ENCODE assay signal across 7 cellular contexts in genomic region chrX:19554786-19555185, GRCh38.
DNase-seq lines count a peak whose midpoint lies in the region; ATAC-seq and TF ChIP-seq lines count a peak whose summit lies in the region.

No MANE protein-coding gene starts in this region.

- peaks cover 16% of the 10 kb centered on the region for H3K4me1 Mint-ChIP-seq in activated naive CD8-positive, alpha-beta T cell (ENCODE audit: low read depth)

- peak overlapping the region; percentile 83 for H3K27ac Mint-ChIP-seq in activated naive CD8-positive, alpha-beta T cell

- H3K9me3 Mint-ChIP-seq in activated naive CD8-positive, alpha-beta T cell (ENCODE audit: low read depth) = no peaks in the 10 kb centered on the region

- peak overlapping the region; percentile 12 for H3K27ac ChIP-seq in HL-60 (replicated peaks)

- DNase-seq in HL-60 (ENCODE audit: low read depth in 1 of 2, low spot score in 1 of 2) = peak in 1 of 2 experiments; percentile 54
- DNase-seq in stimulated activated CD4-positive, alpha-beta T cell treated with anti-CD3 and anti-CD28 coated beads, Interleukin-15, amount 100 ng/mL, for 24 hours = peak; percentile 56
- DNase-seq in NCI-H1930 (lab: John Stamatoyannopoulos, UW) = no peak
- no peak for DNase-seq in DMS 273 (lab: John Stamatoyannopoulos, UW; ENCODE audit: unreplicated experiment)

- H3K27me3 Mint-ChIP-seq in activated naive CD8-positive, alpha-beta T cell = no peaks in the 10 kb centered on the region

- H3K4me3 Mint-ChIP-seq in activated naive CD8-positive, alpha-beta T cell = peak overlapping the region; percentile 47

- no peak for TF ChIP-seq CTCF in HL-60 (IDR thresholded peaks at IDR 0.05; ENCODE audit: insufficient read depth, low read length)

- H3K36me3 Mint-ChIP-seq in activated naive CD8-positive, alpha-beta T cell = no peaks in the 10 kb centered on the region

- no peaks in the 10 kb centered on the region for H3K27me3 ChIP-seq in HL-60 (ENCODE audit: insufficient read depth, poor library complexity, severe bottlenecking)

- no peak overlapping the region for H3K4me3 ChIP-seq in HL-60 (replicated peaks; ENCODE audit: insufficient read depth, low read length)

- ATAC-seq in GM18502 (IDR thresholded peaks at IDR 0.05; ENCODE audit: poor library complexity, unreplicated experiment) = peak; percentile 39
- ATAC-seq in GM21737 (IDR thresholded peaks at IDR 0.05; ENCODE audit: unreplicated experiment) = no peak
